In the genomic region with DNA sequence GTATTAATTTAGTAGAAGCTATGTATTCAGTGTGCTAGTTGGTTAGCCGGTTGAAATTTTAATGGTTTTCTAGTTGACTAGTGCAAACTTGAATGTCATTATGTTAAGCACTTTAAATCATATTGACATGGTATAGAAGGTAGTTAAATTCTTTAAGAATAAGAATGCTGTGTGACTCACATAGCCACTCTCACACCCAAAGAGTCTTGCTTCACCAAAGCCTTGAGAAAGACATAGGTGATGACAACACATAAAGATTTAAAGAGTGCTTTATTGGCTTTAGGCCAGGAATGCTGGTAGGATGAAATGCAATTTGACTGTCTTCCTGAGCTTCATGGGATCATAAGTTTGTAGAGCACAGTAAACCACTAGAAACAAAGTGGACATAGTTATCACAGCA, we compare ENCODE assay signal across 22 cellular contexts.
DNase-seq lines count a peak whose midpoint lies in the region; ATAC-seq, FAIRE-seq and TF ChIP-seq lines count a peak whose summit lies in the region.
"Had no signal": no experiment of that assay in that cellular context is flagged by ENCODE, and none has a peak within 500 bp of the region (broad histone marks: within the 10 kb centered on the region; RNA-seq: fewer than 3 reads in every experiment).

No MANE protein-coding gene starts in this region.

- no peak for ATAC-seq in pancreas
- ATAC-seq: activated CD4-positive, alpha-beta T cell treated with anti-CD3 and anti-CD28 coated beads for 36 hours; activated CD8-positive, alpha-beta memory T cell treated with anti-CD3 and anti-CD28 coated beads, Interleukin-2, amount 10 ng/mL, durations not matched to agents 7 days and 5 days; activated T-helper 17 cell treated with anti-CD3 and anti-CD28 coated beads, Interleukin-2, amount 50 U/mL, for 72 hours; HepG2; psoas muscle had no signal

- intact Hi-C loops in pancreas (cut with DNase I) = no loop called here
- intact Hi-C loops in adrenal gland (cut with DNase I) = no loop called here

- H3K4me1 ChIP-seq in pancreas (no peaks in the 10 kb centered on the region), adrenal gland (replicated peaks in 1 of 2) (peaks cover 0 to 7% of the 10 kb centered on the region in 2 donors)
- H3K4me1 ChIP-seq: esophagus muscularis mucosa, psoas muscle, tibial artery had no signal

- 93 to 94% methylated on average over 1 of the region's 1 CpG for WGBS in pancreas, 2 donors
- WGBS in adrenal gland, 4 donors = 85 to 100% (median 91%) methylated on average over 1 of the region's 1 CpG

- no peak overlapping the region for H3K27ac ChIP-seq in pancreas
- H3K27ac ChIP-seq in adrenal gland = no peak overlapping the region
- H3K27ac ChIP-seq: esophagus muscularis mucosa, psoas muscle, tibial artery had no signal

- no peak overlapping the region for H3K4me3 ChIP-seq in epithelial cell of esophagus (ENCODE audit: low read length)
- no peak overlapping the region for H3K4me3 ChIP-seq in pancreas
- H3K4me3 ChIP-seq in adrenal gland = no peak overlapping the region
- H3K4me3 ChIP-seq: esophagus muscularis mucosa, psoas muscle, smooth muscle cell, tibial artery had no signal

- H3K36me3 ChIP-seq in pancreas = no peaks in the 10 kb centered on the region
- H3K36me3 ChIP-seq in adrenal gland (replicated peaks in 1 of 2) = no peaks in the 10 kb centered on the region
- H3K36me3 ChIP-seq: esophagus muscularis mucosa, tibial artery had no signal

- H3K27me3 ChIP-seq in pancreas = no peaks in the 10 kb centered on the region
- no peaks in the 10 kb centered on the region for H3K27me3 ChIP-seq in adrenal gland
- H3K27me3 ChIP-seq: esophagus muscularis mucosa, tibial artery had no signal

- DNase-seq in HS-5 (ENCODE audit: low read depth) (peak; percentile 43), RCC 7860 (ENCODE audit: low spot score) (peak; percentile 24), epithelial cell of esophagus (ENCODE audit: low read depth) (peak; percentile 90), pancreas (no peak), NCI-H1930 (lab: John Stamatoyannopoulos, UW) (no peak), NCI-H2227 treated with DMSO at 0.1 percent for 48 hours (lab: John Stamatoyannopoulos, UW) (no peak), adrenal gland (no peak)
- DNase-seq: activated CD4-positive, alpha-beta T cell treated with anti-CD3 and anti-CD28 coated beads for 36 hours; activated CD8-positive, alpha-beta memory T cell treated with anti-CD3 and anti-CD28 coated beads, Interleukin-2, amount 10 ng/mL, durations not matched to agents 7 days and 5 days; activated naive CD8-positive, alpha-beta T cell treated with anti-CD3 and anti-CD28 coated beads for 36 hours; EL; head of caudate nucleus; NCI-H2171 treated with DMSO at 0.1 percent for 48 hours; psoas muscle; SIG-M5; stimulated activated CD4-positive, alpha-beta T cell treated with anti-CD3 and anti-CD28 coated beads, Interleukin-4, amount 100 ng/mL, for 1 hour; tibial artery had no signal

- TF ChIP-seq POLR2A in adrenal gland (IDR thresholded peaks at IDR 0.05) = no peak

- H3K9me3 ChIP-seq in pancreas (no peaks in the 10 kb centered on the region), adrenal gland (replicated peaks in 1 of 3) (no peaks in the 10 kb centered on the region)
- H3K9me3 ChIP-seq: esophagus muscularis mucosa, psoas muscle, tibial artery had no signal

- FAIRE-seq in RCC 7860 (lab: Jason Lieb, UNC) = no peak
- peak; percentile 20 for FAIRE-seq in pancreas (lab: Jason Lieb, UNC)
- FAIRE-seq: HepG2, TTC549 had no signal

- TF ChIP-seq CTCF in epithelial cell of esophagus (IDR thresholded peaks at IDR 0.05; ENCODE audit: insufficient read depth, low read depth, low read length, missing control alignments) = no peak
- TF ChIP-seq CTCF in pancreas (IDR thresholded peaks at IDR 0.05) = no peak
- TF ChIP-seq CTCF in adrenal gland (IDR thresholded peaks at IDR 0.05) = no peak

Comparison
In these comparisons a context has a peak if more than half of its experiments do, and no peak if none do; other contexts are left out.
1. DNase-seq: peak in HS-5 (single experiment), RCC 7860 (single experiment) and epithelial cell of esophagus (single experiment); none in pancreas (0 of 6), NCI-H1930 (0 of 2), NCI-H2227 treated with DMSO at 0.1 percent for 48 hours (single experiment) and adrenal gland (0 of 7).